In the genomic region with DNA sequence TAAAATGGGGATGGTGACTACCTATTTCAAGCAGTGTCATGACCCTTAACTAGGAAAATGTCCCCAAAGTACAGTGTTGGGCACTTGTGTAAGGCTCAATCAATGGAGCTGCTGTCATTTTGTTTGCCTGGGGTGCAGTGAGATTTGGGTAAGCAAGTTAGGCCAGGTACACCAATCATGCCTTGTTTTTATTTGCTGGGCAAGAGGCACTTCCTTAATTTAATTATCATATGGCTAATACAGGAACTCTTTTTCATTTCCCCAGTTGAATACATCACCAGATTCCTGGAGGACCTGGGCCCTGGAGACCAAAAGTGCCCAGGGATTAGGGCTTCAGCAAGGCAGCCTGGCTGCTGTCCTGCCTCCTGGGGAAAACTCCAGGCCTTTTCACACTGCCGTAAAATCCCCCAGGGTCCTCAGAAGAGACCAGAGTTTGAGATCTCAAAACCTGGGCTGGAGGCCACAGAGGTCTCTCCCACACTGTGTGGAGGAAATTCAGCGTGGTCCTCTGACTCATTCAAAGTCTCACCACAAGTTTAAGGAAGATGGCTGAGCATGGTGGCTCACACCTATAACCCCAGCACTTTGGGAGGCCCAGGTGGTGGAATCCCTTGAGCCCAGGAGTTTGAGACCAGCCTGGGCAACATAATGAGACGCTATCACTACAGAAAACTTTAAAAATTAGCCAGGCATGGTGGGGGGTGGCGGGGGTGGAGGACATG, we compare ENCODE assay signal across 12 cellular contexts. TPM values are rescaled to one million over a fixed set of nuclear protein-coding genes. Genes with fewer than 3 reads are reported as not detected.
DNase-seq lines count a peak whose midpoint lies in the region; ATAC-seq and TF ChIP-seq lines count a peak whose summit lies in the region.
"Had no signal": no experiment of that assay in that cellular context is flagged by ENCODE, and none has a peak within 500 bp of the region (broad histone marks: within the 10 kb centered on the region; RNA-seq: fewer than 3 reads in every experiment).

No MANE protein-coding gene starts in this region.

- peaks cover 0 to 3% (median 0%) of the 10 kb centered on the region in 3 donors for H3K27me3 Mint-ChIP-seq in CD14-positive monocyte (ENCODE audit: low read depth in 3 of 3)

- peaks cover 70% of the 10 kb centered on the region for H3K4me1 Mint-ChIP-seq in CD14-positive monocyte

- H3K4me3 Mint-ChIP-seq in CD14-positive monocyte, result no peak overlapping the region

- intact Hi-C loops in CD14-positive monocyte (cut with micrococcal nuclease) (loop anchor here in 1 of 2 donors (5.0 kb wide), 1 partner anchor 42 kb away; no protein-coding TSS in a partner anchor), left lung (cut with DNase I) (no loop called here)

- peak overlapping the region; percentile 93 to 98 (median 98) for H3K27ac Mint-ChIP-seq in CD14-positive monocyte
- H3K27ac Mint-ChIP-seq: progenitor cell of endocrine pancreas had no signal

- peaks cover 0 to 2% (median 0%) of the 10 kb centered on the region in 7 donors for H3K9me3 Mint-ChIP-seq in CD14-positive monocyte

- POLR2A ChIA-PET in HEK293 (lab: Yijun Ruan, JAX), result no interaction called here

- TF ChIP-seq CTCF in CD14-positive monocyte (IDR thresholded peaks at IDR 0.05) (no peak), HEK293 (tag by site-specific recombination; IDR thresholded peaks at IDR 0.05) (no peak), left lung (IDR thresholded peaks at IDR 0.05) (no peak)

- no peaks in the 10 kb centered on the region for H3K4me1 ChIP-seq in HEK293 (ENCODE audit: control insufficient read depth, insufficient read depth, low read length)
- H3K4me1 ChIP-seq in left lung, result peaks cover 0 to 43% of the 10 kb centered on the region in 2 donors

- no peak overlapping the region for H3K27ac ChIP-seq in HEK293 (ENCODE audit: extremely low read depth, low read depth, low read length)
- peak overlapping the region in 1 of 2 donors; percentile 68 for H3K27ac ChIP-seq in left lung

- ATAC-seq in left lung, result peak; percentile 30
- no peak for ATAC-seq in HG02840 (IDR thresholded peaks at IDR 0.05; ENCODE audit: low FRiP score, unreplicated experiment)

- CTCF ChIA-PET in HEK293 (lab: Yijun Ruan, JAX), result no interaction called here

- H3K9me3 ChIP-seq in HEK293 (ENCODE audit: control insufficient read depth, insufficient read depth, low read depth, low read length), result no peaks in the 10 kb centered on the region
- H3K9me3 ChIP-seq in left lung, result no peaks in the 10 kb centered on the region

- no peak overlapping the region for H3K4me3 ChIP-seq in HEK293 (ENCODE audit: low read depth, low read length)
- H3K4me3 ChIP-seq in left lung, result no peak overlapping the region

- H3K36me3 ChIP-seq in HEK293 (ENCODE audit: control insufficient read depth in 2 of 2, insufficient read depth in 1 of 2, low read length in 2 of 2) (no peaks in the 10 kb centered on the region), left lung (no peaks in the 10 kb centered on the region)

- DNase-seq in CD14-positive monocyte (ENCODE audit: low spot score) (peak; percentile 73), left lung (no peak), medulla oblongata (ENCODE audit: extremely low spot score) (no peak), anterior cingulate cortex (lab: John Stamatoyannopoulos, UW) (no peak), cortex of kidney (lab: John Stamatoyannopoulos, UW) (no peak)
- peak; percentile 17 for DNase-seq in activated CD4-positive, alpha-beta T cell treated with anti-CD3 and anti-CD28 coated beads for 1 hour
- DNase-seq: C1 segment of cervical spinal cord, glutamatergic neuron, NCI-H2227 treated with DMSO at 0.1 percent for 48 hours had no signal

- H3K27me3 ChIP-seq in left lung, result no peaks in the 10 kb centered on the region

- peaks cover 6 to 11% of the 10 kb centered on the region in 2 donors for H3K36me3 Mint-ChIP-seq in CD14-positive monocyte

TF ChIP-seq in HEK293, 187 proteins besides CTCF, POLR2A, EP300 and RAD21:
- peak; percentile 25; the same call in 1 of the 2 replicates for TF ChIP-seq GLIS1 (tag by site-specific recombination; IDR thresholded peaks at IDR 0.05)
- TF ChIP-seq TCF7L2 (IDR thresholded peaks at IDR 0.05; ENCODE audit: borderline replicate concordance, low read depth, low read length), result no peak
- TF ChIP-seq, protein P1, sequence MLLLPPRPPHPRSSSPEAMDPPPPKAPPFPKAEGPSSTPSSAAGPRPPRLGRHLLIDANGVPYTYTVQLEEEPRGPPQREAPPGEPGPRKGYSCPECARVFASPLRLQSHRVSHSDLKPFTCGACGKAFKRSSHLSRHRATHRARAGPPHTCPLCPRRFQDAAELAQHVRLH (tag by site-specific recombination; IDR thresholded peaks at IDR 0.05), result no peak
- TF ChIP-seq ZNF2 (tag by site-specific recombination; IDR thresholded peaks at IDR 0.05), result no peak

RNA-seq across cellular contexts. Expression of a gene that starts 28.4 kb away (rescaled TPM):
- polyA plus RNA-seq in CD14-positive monocyte, result 10 to 100 TPM; 38.7 to 42.0 TPM
- total RNA-seq in left lung, result 10 to 100 TPM; 71.1 to 80.7 TPM

Comparison
In these comparisons a context has a peak if more than half of its experiments do, and no peak if none do; other contexts are left out.
1. DNase-seq: peak in CD14-positive monocyte (single experiment) and activated CD4-positive, alpha-beta T cell treated with anti-CD3 and anti-CD28 coated beads for 1 hour (single experiment); none in left lung (0 of 2), medulla oblongata (single experiment), anterior cingulate cortex (0 of 58) and cortex of kidney (single experiment).